ENCODE assay signal across 7 cellular contexts in genomic region chr9:503881-504852, GRCh38. TPM values are rescaled to one million over a fixed set of nuclear protein-coding genes. Genes with fewer than 3 reads are reported as not detected.
DNase-seq lines count a peak whose midpoint lies in the region; ATAC-seq and TF ChIP-seq lines count a peak whose summit lies in the region.

Gene KANK1 (plus strand): TSS chr9:504695.

- H3K4me1 Mint-ChIP-seq in activated B cell treated with CpG ODN at 0.5 μM for 24 hours: peaks cover 10% of the 10 kb centered on the region

- no peaks in the 10 kb centered on the region for H3K9me3 Mint-ChIP-seq in activated B cell treated with CpG ODN at 0.5 μM for 24 hours

- H3K27me3 Mint-ChIP-seq in activated B cell treated with CpG ODN at 0.5 μM for 24 hours: peaks cover 13% of the 10 kb centered on the region

- H3K27ac ChIP-seq in caudate nucleus (ENCODE audit: low read depth, low read length) (peak within 1 kb of the TSS; percentile 56), spleen (peak within 1 kb of the TSS in 7 of 8 donors; percentile 7 to 83 (median 70))

- 0 to 2% (median 1%) methylated on average over 41 to 119 of the region's 119 CpGs for WGBS in spleen, 5 donors

- H3K36me3 Mint-ChIP-seq in activated B cell treated with CpG ODN at 0.5 μM for 24 hours (ENCODE audit: low read depth): no peaks in the 10 kb centered on the region

- in situ Hi-C loops in GM13977 (cut with MboI; ENCODE audit: low pct_unique_long_range_greater_than_20kb, low sequenced_read_pairs, unreplicated experiment): no loop called here

- H3K36me3 ChIP-seq in spleen: no peaks in the 10 kb centered on the region

- TF ChIP-seq POLR2A in spleen (IDR thresholded peaks at IDR 0.05): no peak

- H3K9me3 ChIP-seq in spleen: no peaks in the 10 kb centered on the region

- H3K4me1 ChIP-seq in spleen: peaks cover 9 to 30% (median 20%) of the 10 kb centered on the region in 6 donors

- H3K27me3 ChIP-seq in spleen (replicated peaks in 1 of 7): peaks cover 0 to 45% (median 7%) of the 10 kb centered on the region in 7 donors

- peak within 1 kb of the TSS; percentile 62 to 97 (median 82) for H3K4me3 ChIP-seq in spleen

- TF ChIP-seq CTCF in GM13977 (IDR thresholded peaks at IDR 0.05; ENCODE audit: extremely low read depth, insufficient read depth, missing control alignments) (peak; percentile 55), activated B cell treated with CpG ODN at 0.5 μM for 24 hours (IDR thresholded peaks at IDR 0.05) (no peak), spleen (IDR thresholded peaks at IDR 0.05 in 8 of 11, conservative IDR thresholded peaks at IDR 0.05 in 3 of 11) (peak in 4 of 11 experiments; percentile 29 to 53 (median 46))

- POLR2A ChIA-PET in activated B cell treated with CpG ODN at 0.5 μM for 24 hours (lab: Charles Lee): interaction anchor here (0.9 to 2.3 kb wide), 3 partner anchors 29 to 63 kb away, joined by 3 to 11 read pairs (median 3); no protein-coding TSS in a partner anchor

- DNase-seq in GM13977 (ENCODE audit: low spot score) (peak; percentile 92), NCI-H1436 treated with DMSO at 0.1 percent for 48 hours (lab: John Stamatoyannopoulos, UW) (peak; percentile 13), activated B cell treated with CpG ODN at 0.5 μM for 24 hours (peak; percentile 83), caudate nucleus (lab: John Stamatoyannopoulos, UW) (peak in 55 of 61 donors; percentile 8 to 85 (median 59)), inferior parietal cortex (ENCODE audit: extremely low spot score) (peak; percentile 72), spleen (peak; percentile 93)

- no peak within 1 kb of the TSS for H3K27ac Mint-ChIP-seq in activated B cell treated with CpG ODN at 0.5 μM for 24 hours

- H3K4me3 Mint-ChIP-seq in activated B cell treated with CpG ODN at 0.5 μM for 24 hours: peak within 1 kb of the TSS; percentile 84

- CTCF ChIA-PET in activated B cell treated with CpG ODN at 0.5 μM for 24 hours (lab: Charles Lee): interaction anchor here (1.0 kb wide), 1 partner anchor 33 kb away, joined by 7 read pairs; no protein-coding TSS in a partner anchor

- intact Hi-C loops in activated B cell treated with CpG ODN at 0.5 μM for 24 hours (cut with micrococcal nuclease) (loop anchor here (1.0 to 2.0 kb wide), 2 partner anchors 34 to 61 kb away; no protein-coding TSS in a partner anchor), spleen (cut with DNase I; ENCODE audit: low total_unique reads) (no loop called here)

- peak; percentile 88 for ATAC-seq in HG02759 (IDR thresholded peaks at IDR 0.05; ENCODE audit: unreplicated experiment)
- peak; percentile 84 for ATAC-seq in activated B cell treated with CpG ODN at 0.5 μM for 24 hours (ENCODE audit: low read depth)

RNA-seq across cellular contexts. Expression of gene KANK1, which starts in this region (rescaled TPM):
- total RNA-seq in activated B cell treated with CpG ODN at 0.5 μM for 24 hours (2.2 and 2.6 TPM in 2 replicates), spleen (10 to 100 TPM in 4 of 7 donors, 1 to 10 TPM in 3; 8.3 to 15.7 (median 13.0) TPM)
- polyA plus RNA-seq in spleen: 1 to 10 TPM; 4.6 to 5.4 (median 4.9) TPM

Comparison
In these comparisons a context has a peak if more than half of its experiments do, and no peak if none do; other contexts are left out.
1. Peak in every context shown above with its lines: DNase-seq, ATAC-seq, H3K4me3 ChIP-seq and H3K27ac ChIP-seq.
2. DNase-seq: peak in every context shown above with its lines; median percentile 93 in spleen; 92 in GM13977; 83 in activated B cell treated with CpG ODN at 0.5 μM for 24 hours; 72 in inferior parietal cortex; 59 in caudate nucleus; 13 in NCI-H1436 treated with DMSO at 0.1 percent for 48 hours.